ENCODE assay signal across 10 cellular contexts in the genomic region with DNA sequence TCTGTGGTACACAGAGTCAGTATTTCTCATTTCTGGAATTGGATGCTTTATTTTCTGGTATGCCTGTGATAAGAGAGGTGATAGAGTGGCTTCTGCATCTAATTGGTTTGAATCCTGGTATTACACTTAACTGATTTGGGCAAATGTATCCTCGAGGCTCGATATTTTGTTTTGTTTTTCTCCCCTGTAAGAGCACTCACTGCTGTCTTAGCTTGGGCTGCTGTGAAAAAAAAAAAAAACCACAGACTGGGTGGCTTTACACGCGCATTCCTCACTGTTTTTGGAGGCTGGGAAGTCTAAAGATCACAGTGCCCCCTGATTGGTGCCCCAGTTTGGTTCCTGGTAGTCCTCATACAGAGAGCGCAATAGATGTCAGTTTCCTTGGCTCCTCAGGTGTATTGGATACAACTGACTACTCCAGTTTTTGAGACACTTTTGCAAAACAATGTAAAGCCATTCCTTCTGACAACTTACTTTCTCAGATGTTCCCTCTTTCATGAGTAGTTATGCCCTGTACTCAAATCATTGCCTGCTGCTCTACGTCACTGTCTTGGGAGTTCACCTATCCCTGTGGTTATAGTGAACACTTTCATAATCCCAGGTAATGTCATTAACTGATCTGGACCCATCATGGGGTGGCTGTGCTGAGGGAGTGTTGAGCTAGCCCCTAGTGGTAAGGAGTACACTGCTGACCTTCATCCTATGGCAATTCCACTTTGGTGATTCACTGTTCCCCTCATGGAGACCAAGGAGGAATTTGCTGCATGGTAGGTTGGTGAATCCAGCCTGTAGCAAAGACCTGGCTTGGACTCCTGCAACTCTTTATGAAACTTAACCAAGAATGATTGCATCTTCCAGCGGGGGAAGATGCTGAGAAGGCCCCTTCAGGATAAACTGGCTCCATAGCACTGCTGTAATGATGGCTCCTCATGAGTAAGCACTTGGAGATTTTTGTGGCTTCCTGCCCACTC. TPM values are rescaled to one million over a fixed set of nuclear protein-coding genes. Genes with fewer than 3 reads are reported as not detected.
A peak's percentile ranks its signal among the peaks of the same experiment; 100 is the strongest.
DNase-seq lines count a peak whose midpoint lies in the region; ATAC-seq, FAIRE-seq and TF ChIP-seq lines count a peak whose summit lies in the region.
"Had no signal": no experiment of that assay in that cellular context is flagged by ENCODE, and none has a peak within 500 bp of the region (broad histone marks: within the 10 kb centered on the region; RNA-seq: fewer than 3 reads in every experiment).

No MANE protein-coding gene starts in this region.

- no peaks in the 10 kb centered on the region for H3K9me3 Mint-ChIP-seq in astrocyte (ENCODE audit: unreplicated experiment)
- H3K9me3 Mint-ChIP-seq: dendritic cell treated with granulocyte-macrophage colony-stimulating factor and Interleukin-4, amounts not matched to agents 40 ng/mL and 50 ng/mL, for 4 days had no signal

- H3K27me3 ChIP-seq in HUES64 (ENCODE audit: insufficient read depth, low read length) (no peaks in the 10 kb centered on the region), astrocyte (ENCODE audit: insufficient read depth, low read length) (no peaks in the 10 kb centered on the region), ovary (no peaks in the 10 kb centered on the region), right cardiac atrium (ENCODE audit: control insufficient read depth, insufficient read depth) (no peaks in the 10 kb centered on the region)

- H3K9me3 ChIP-seq in HUES64 (ENCODE audit: insufficient read depth, low read depth, low read length) (no peaks in the 10 kb centered on the region), astrocyte (ENCODE audit: insufficient read depth, low read depth, low read length) (no peaks in the 10 kb centered on the region), mesodermal cell (ENCODE audit: control insufficient read depth, low read length) (no peaks in the 10 kb centered on the region), ovary (no peaks in the 10 kb centered on the region), right cardiac atrium (ENCODE audit: control insufficient read depth, low read length) (no peaks in the 10 kb centered on the region)

- peaks cover 16% of the 10 kb centered on the region for H3K79me2 ChIP-seq in astrocyte (ENCODE audit: insufficient read depth, low read length)

- intact Hi-C loops in ovary (cut with DNase I), result no loop called here
- intact Hi-C loops in right cardiac atrium (cut with DNase I), result no loop called here

- H3K4me1 Mint-ChIP-seq in astrocyte (ENCODE audit: low read depth, unreplicated experiment), result peaks cover 37% of the 10 kb centered on the region

- peak overlapping the region; percentile 28 for H3K4me2 ChIP-seq in astrocyte (ENCODE audit: low read length)

- WGBS in HUES64, result 98% methylated on average over 7 of the region's 7 CpGs
- WGBS in mesodermal cell (ENCODE audit: insufficient coverage in 2 of 2), 2 experiments, result 99 to 100% methylated on average over 4 to 7 of the region's 7 CpGs
- WGBS in ovary, 3 donors, result 81 to 91% (median 84%) methylated on average over 7 of the region's 7 CpGs
- 92% methylated on average over 7 of the region's 7 CpGs for WGBS in right cardiac atrium

- FAIRE-seq in astrocyte (lab: Jason Lieb, UNC), result no peak

- H3K4me1 ChIP-seq in HUES64 (ENCODE audit: insufficient read depth, low read length) (peaks cover 11% of the 10 kb centered on the region), astrocyte (ENCODE audit: insufficient read depth, low read length) (peaks cover 41% of the 10 kb centered on the region), mesodermal cell (ENCODE audit: control insufficient read depth, insufficient read depth, low read length, poor library complexity, severe bottlenecking) (peaks cover 41% of the 10 kb centered on the region), ovary (ENCODE audit: insufficient read depth) (peaks cover 10% of the 10 kb centered on the region), right cardiac atrium (ENCODE audit: control insufficient read depth, insufficient read depth, low read length) (peaks cover 5% of the 10 kb centered on the region)

- H4K20me1 ChIP-seq in astrocyte (ENCODE audit: insufficient read depth, low read length), result peaks cover 24% of the 10 kb centered on the region

- H3K36me3 Mint-ChIP-seq in astrocyte (ENCODE audit: low read depth, unreplicated experiment), result peaks cover 25% of the 10 kb centered on the region

- in situ Hi-C loops in Caki2 (cut with HindIII; ENCODE audit: low pct_unique_long_range_greater_than_20kb, low sequenced_read_pairs), result no loop called here

- no peak for TF ChIP-seq EP300 in ovary (IDR thresholded peaks at IDR 0.05)

- TF ChIP-seq CTCF in astrocyte (IDR thresholded peaks at IDR 0.05; ENCODE audit: insufficient read depth, low read depth, low read length) (peak; percentile 49), ovary (IDR thresholded peaks at IDR 0.05) (no peak)

- H3K4me3 ChIP-seq in HUES64 (ENCODE audit: low read length) (no peak overlapping the region), astrocyte (ENCODE audit: insufficient read depth, low read depth, low read length) (peak overlapping the region; percentile 0), mesodermal cell (ENCODE audit: extremely low read depth, insufficient read depth, low read length, poor library complexity, severe bottlenecking) (no peak overlapping the region), ovary (no peak overlapping the region), right cardiac atrium (ENCODE audit: low read length) (no peak overlapping the region)

- H3K4me3 Mint-ChIP-seq in astrocyte (ENCODE audit: unreplicated experiment), result peak overlapping the region; percentile 23
- H3K4me3 Mint-ChIP-seq: dendritic cell treated with granulocyte-macrophage colony-stimulating factor and Interleukin-4, amounts not matched to agents 40 ng/mL and 50 ng/mL, for 4 days had no signal

- ATAC-seq in right cardiac atrium, result no peak
- no peak for ATAC-seq in esophagus mucosa

- DNase-seq in Caki2 (ENCODE audit: low read depth) (peak; percentile 26), astrocyte (ENCODE audit: low read depth) (peak; percentile 72), ovary (no peak), HT-29 (ENCODE audit: low spot score) (no peak), right cardiac atrium (no peak)

- TF ChIP-seq POLR2A in ovary (IDR thresholded peaks at IDR 0.05), result no peak

- H3K27me3 Mint-ChIP-seq in astrocyte (ENCODE audit: low read depth, unreplicated experiment), result no peaks in the 10 kb centered on the region
- H3K27me3 Mint-ChIP-seq: dendritic cell treated with granulocyte-macrophage colony-stimulating factor and Interleukin-4, amounts not matched to agents 40 ng/mL and 50 ng/mL, for 4 days had no signal

- peaks cover 62% of the 10 kb centered on the region for H3K36me3 ChIP-seq in HUES64 (ENCODE audit: insufficient read depth, low read length)
- peaks cover 38% of the 10 kb centered on the region for H3K36me3 ChIP-seq in astrocyte (ENCODE audit: insufficient read depth, low read length)
- peaks cover 76% of the 10 kb centered on the region for H3K36me3 ChIP-seq in mesodermal cell (ENCODE audit: control insufficient read depth, insufficient read depth, low read length)
- no peaks in the 10 kb centered on the region for H3K36me3 ChIP-seq in ovary

- H3K9ac ChIP-seq in HUES64 (ENCODE audit: low read depth, low read length) (no peak overlapping the region), astrocyte (ENCODE audit: low read length) (peak overlapping the region; percentile 29)

- H2AFZ ChIP-seq in astrocyte (ENCODE audit: low read depth, low read length), result no peak overlapping the region

- H3K27ac Mint-ChIP-seq in astrocyte (ENCODE audit: unreplicated experiment), result peak overlapping the region; percentile 80
- H3K27ac Mint-ChIP-seq: dendritic cell treated with granulocyte-macrophage colony-stimulating factor and Interleukin-4, amounts not matched to agents 40 ng/mL and 50 ng/mL, for 4 days had no signal

- peak overlapping the region; percentile 7; the same call in 1 of the 2 replicates for H3K27ac ChIP-seq in HUES64 (ENCODE audit: low read depth, low read length)
- H3K27ac ChIP-seq in astrocyte (ENCODE audit: low read depth, low read length), result peak overlapping the region; percentile 45
- peak overlapping the region; percentile 76 for H3K27ac ChIP-seq in mesodermal cell (ENCODE audit: low read depth, low read length, severe bottlenecking)
- no peak overlapping the region for H3K27ac ChIP-seq in ovary
- no peak overlapping the region for H3K27ac ChIP-seq in right cardiac atrium (ENCODE audit: low read length)

RNA-seq across cellular contexts. Expression of gene ACAT2, which starts 3.5 kb away (rescaled TPM):
- 18.8 and 21.0 TPM in 2 replicates for total RNA-seq in Caki2 (2014; rRNA removed; shearing (Covaris generic); ENCODE audit: low replicate concordance)
- 183 TPM for polyA plus RNA-seq in HUES64 (2013, experiment 1 of 2)
- polyA plus RNA-seq in HUES64 (2013, experiment 2 of 2), result 188 TPM
- total RNA-seq in astrocyte, result 59.1 and 96.7 TPM in 2 replicates
- polyA plus RNA-seq in mesodermal cell (2013, experiment 1 of 2), result 149 TPM
- polyA plus RNA-seq in mesodermal cell (2013, experiment 2 of 2), result 156 TPM
- total RNA-seq in ovary, result 100 to 1,000 TPM in 1 of 7 donors, 10 to 100 TPM in 4, 1 to 10 TPM in 2; 7.2 to 113 (median 20.3) TPM
- polyA plus RNA-seq in ovary, result 10 to 100 TPM; 15.3 to 56.6 TPM
- 60.2 and 70.4 TPM in 2 replicates for total RNA-seq in HT-29 (2014; rRNA removed; shearing (Covaris generic))
- 1 to 10 TPM; 4.7 to 7.9 (median 5.1) TPM for total RNA-seq in right cardiac atrium
- 6.0 TPM for polyA plus RNA-seq in right cardiac atrium
- 151 TPM for total RNA-seq in esophagus mucosa

RNA-seq across cellular contexts. Expression of gene WTAP, which starts 31.0 kb away (rescaled TPM):
- 55.5 and 61.5 TPM in 2 replicates for total RNA-seq in Caki2 (2014; rRNA removed; shearing (Covaris generic); ENCODE audit: low replicate concordance)
- polyA plus RNA-seq in HUES64 (2013, experiment 1 of 2), result 118 TPM
- 114 TPM for polyA plus RNA-seq in HUES64 (2013, experiment 2 of 2)
- total RNA-seq in astrocyte (84.7 and 93.8 TPM in 2 replicates), ovary (100 to 1,000 TPM in 3 of 7 donors, 10 to 100 TPM in 4; 89.1 to 117 (median 95.4) TPM), right cardiac atrium (10 to 100 TPM; 52.0 to 61.0 (median 56.5) TPM), esophagus mucosa (71.0 TPM)
- polyA plus RNA-seq in mesodermal cell (2013, experiment 1 of 2), result 81.1 TPM
- 94.7 TPM for polyA plus RNA-seq in mesodermal cell (2013, experiment 2 of 2)
- polyA plus RNA-seq in ovary (10 to 100 TPM; 65.3 to 95.7 TPM), right cardiac atrium (46.1 TPM)
- total RNA-seq in HT-29 (2014; rRNA removed; shearing (Covaris generic)), result 53.2 and 61.5 TPM in 2 replicates

RNA-seq across cellular contexts. Expression of gene TCP1, which starts 31.1 kb away (rescaled TPM):
- 81.5 and 83.4 TPM in 2 replicates for total RNA-seq in Caki2 (2014; rRNA removed; shearing (Covaris generic); ENCODE audit: low replicate concordance)
- 241 TPM for polyA plus RNA-seq in HUES64 (2013, experiment 1 of 2)
- 208 TPM for polyA plus RNA-seq in HUES64 (2013, experiment 2 of 2)
- total RNA-seq in astrocyte (238 and 256 TPM in 2 replicates), ovary (100 to 1,000 TPM in 6 of 7 donors, 10 to 100 TPM in 1; 83.5 to 189 (median 162) TPM), right cardiac atrium (100 to 1,000 TPM; 134 to 161 (median 145) TPM), esophagus mucosa (120 TPM)
- polyA plus RNA-seq in mesodermal cell (2013, experiment 1 of 2), result 233 TPM
- 220 TPM for polyA plus RNA-seq in mesodermal cell (2013, experiment 2 of 2)
- polyA plus RNA-seq in ovary (100 to 1,000 TPM; 108 to 237 TPM), right cardiac atrium (123 TPM)
- total RNA-seq in HT-29 (2014; rRNA removed; shearing (Covaris generic)), result 382 and 401 TPM in 2 replicates

RNA-seq across cellular contexts. Expression of gene MRPL18, which starts 32.0 kb away (rescaled TPM):
- total RNA-seq in Caki2 (2014; rRNA removed; shearing (Covaris generic); ENCODE audit: low replicate concordance), result 142 and 166 TPM in 2 replicates
- 56.0 TPM for polyA plus RNA-seq in HUES64 (2013, experiment 1 of 2)
- 50.0 TPM for polyA plus RNA-seq in HUES64 (2013, experiment 2 of 2)
- 64.6 and 69.3 TPM in 2 replicates for total RNA-seq in astrocyte
- 44.2 TPM for polyA plus RNA-seq in mesodermal cell (2013, experiment 1 of 2)
- 47.5 TPM for polyA plus RNA-seq in mesodermal cell (2013, experiment 2 of 2)
- 10 to 100 TPM; 51.0 to 98.7 (median 54.0) TPM for total RNA-seq in ovary
- polyA plus RNA-seq in ovary, result 100 to 1,000 TPM in 1 of 2 donors, 10 to 100 TPM in 1; 67.9 to 112 TPM
- 98.4 and 101 TPM in 2 replicates for total RNA-seq in HT-29 (2014; rRNA removed; shearing (Covaris generic))
- total RNA-seq in right cardiac atrium, result 10 to 100 TPM; 56.7 to 67.7 (median 63.5) TPM
- 107 TPM for polyA plus RNA-seq in right cardiac atrium
- total RNA-seq in esophagus mucosa, result 53.9 TPM

RNA-seq across cellular contexts. Expression of gene PNLDC1, which starts 41.8 kb away (rescaled TPM):
- not detected in 2 replicates for total RNA-seq in Caki2 (2014; rRNA removed; shearing (Covaris generic); ENCODE audit: low replicate concordance)
- polyA plus RNA-seq in HUES64 (2013, experiment 1 of 2), result not detected
- polyA plus RNA-seq in HUES64 (2013, experiment 2 of 2), result not detected
- total RNA-seq in astrocyte (0.11 TPM in 1 of 2 replicates, not detected in the other), ovary (under 1 TPM in 4 of 7 donors, not detected in 3; 0.20 to 0.57 (median 0.37) TPM), right cardiac atrium (under 1 TPM in 2 of 4 donors, not detected in 2; 0.24 to 0.31 TPM), esophagus mucosa (not detected)
- polyA plus RNA-seq in mesodermal cell (2013, experiment 1 of 2), result 0.15 TPM
- not detected for polyA plus RNA-seq in mesodermal cell (2013, experiment 2 of 2)
- polyA plus RNA-seq in ovary (1 to 10 TPM; 1.1 to 1.2 TPM), right cardiac atrium (0.43 TPM)
- not detected in 2 replicates for total RNA-seq in HT-29 (2014; rRNA removed; shearing (Covaris generic))
- total RNA-seq: osteocyte had no signal

Comparison
In these comparisons a context has a peak if more than half of its experiments do, and no peak if none do; other contexts are left out.
1. DNase-seq: peak in Caki2 (single experiment) and astrocyte (single experiment); none in ovary (0 of 5), HT-29 (single experiment) and right cardiac atrium (0 of 3).
2. H3K27ac ChIP-seq: peak in HUES64 (single experiment), astrocyte (single experiment) and mesodermal cell (single experiment); none in ovary (0 of 2) and right cardiac atrium (single experiment).